Comparison of ENCODE assay signal across 8 cellular contexts in the genomic region with DNA sequence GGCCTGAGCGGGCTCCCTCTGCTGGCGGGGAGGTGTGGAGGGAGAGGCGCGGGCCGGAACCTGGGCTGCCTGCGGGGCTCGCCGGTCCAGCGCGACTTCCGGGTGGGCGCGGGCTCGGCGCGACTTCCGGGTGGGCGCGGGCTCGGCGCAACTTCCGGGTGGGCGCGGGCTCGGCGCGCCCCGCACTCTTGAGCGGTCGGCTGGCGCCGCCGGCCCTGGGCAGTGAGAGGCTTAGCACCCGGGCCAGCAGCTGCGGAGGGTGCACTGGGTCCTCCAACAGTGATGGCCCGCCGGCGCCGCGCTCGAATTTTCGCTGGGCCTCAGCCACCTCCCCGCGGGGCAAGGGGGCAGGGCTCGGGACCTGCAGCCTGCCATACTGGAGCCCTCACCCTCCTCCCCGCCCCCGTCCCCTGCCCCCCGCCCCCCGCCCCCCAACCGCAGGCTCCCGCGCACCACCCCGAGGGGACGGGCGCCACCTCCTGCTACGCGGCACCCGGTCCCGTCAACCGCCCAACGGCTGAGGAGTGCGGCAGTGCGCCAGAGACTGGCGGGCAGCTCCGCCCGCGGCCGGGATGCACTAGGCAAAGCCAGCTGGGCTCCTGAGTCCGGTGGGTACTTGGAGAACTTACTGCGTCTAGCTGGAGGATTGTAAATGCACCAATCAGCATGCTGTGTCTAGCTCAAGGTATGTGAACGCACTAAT.
DNase-seq lines count a peak whose midpoint lies in the region; ATAC-seq, FAIRE-seq and TF ChIP-seq lines count a peak whose summit lies in the region.
"Not testable (repeated sequence)": the region's sequence is repeated elsewhere in the genome, so short reads cannot be mapped to it uniquely, and the experiment has no call there.

No MANE protein-coding gene starts in this region.

- TF ChIP-seq EP300 in neural cell (conservative IDR thresholded peaks at IDR 0.05; ENCODE audit: poor library complexity, severe bottlenecking) = not testable (repeated sequence)

- intact Hi-C loops in left ventricle myocardium inferior (cut with micrococcal nuclease) = not testable (repeated sequence)

- H3K79me2 ChIP-seq in neural cell (replicated peaks; ENCODE audit: insufficient read depth, low read length) = not testable (repeated sequence)

- not testable (repeated sequence) for TF ChIP-seq CTCF in AG10803 (conservative IDR thresholded peaks at IDR 0.05; ENCODE audit: low read length); bronchial epithelial cell (IDR thresholded peaks at IDR 0.05; ENCODE audit: insufficient read depth, low read length, severe bottlenecking); left ventricle myocardium inferior (IDR thresholded peaks at IDR 0.05; ENCODE audit: borderline replicate concordance)
- TF ChIP-seq CTCF in neural cell (IDR thresholded peaks at IDR 0.05; ENCODE audit: poor library complexity, severe bottlenecking) = peak; percentile 49

- not testable (repeated sequence) for H3K4me1 ChIP-seq in left ventricle myocardium inferior

- not testable (repeated sequence) for H3K36me3 ChIP-seq in bronchial epithelial cell (ENCODE audit: control insufficient read depth, insufficient read depth, low read length); left ventricle myocardium inferior; neural cell (ENCODE audit: insufficient read depth, low read length)

- ATAC-seq in GM21526 (IDR thresholded peaks at IDR 0.05; ENCODE audit: low FRiP score, unreplicated experiment) = peak; percentile 88

- H4K20me1 ChIP-seq in neural cell (ENCODE audit: insufficient read depth) = not testable (repeated sequence)

- not testable (repeated sequence) for H3K9me3 ChIP-seq in left ventricle myocardium inferior (replicated peaks); neural cell (ENCODE audit: low read length)

- peak overlapping the region; percentile 83 for H3K27ac ChIP-seq in left ventricle myocardium inferior (replicated peaks)
- H3K27ac ChIP-seq in neural cell (ENCODE audit: low read length) = not testable (repeated sequence)

- not testable (repeated sequence) for H3F3A ChIP-seq in neural cell (ENCODE audit: insufficient read depth, low read length, poor library complexity, severe bottlenecking)

- H3K27me3 ChIP-seq in bronchial epithelial cell (ENCODE audit: control insufficient read depth, insufficient read depth, low read length); left ventricle myocardium inferior (ENCODE audit: low read depth); neural cell (ENCODE audit: insufficient read depth, low read depth, low read length): not testable (repeated sequence)

- DNase-seq in AG10803 (ENCODE audit: low read depth) = peak; percentile 1
- DNase-seq in NCI-H226 = peak; percentile 17
- DNase-seq in activated CD8-positive, alpha-beta memory T cell treated with anti-CD3 and anti-CD28 coated beads, Interleukin-2, amount 50 U/mL, for 4 hours = peak; percentile 74
- DNase-seq in bronchial epithelial cell (ENCODE audit: low read depth) = peak; percentile 67
- DNase-seq in left ventricle myocardium inferior = peak; percentile 39
- DNase-seq in stimulated activated CD8-positive, alpha-beta memory T cell treated with anti-CD3 and anti-CD28 coated beads, Interleukin-12 subunit alpha, Interleukin-12 subunit beta, amount 100 ng/mL, for 24 hours (ENCODE audit: extremely low read depth) = peak; percentile 12

- H3K4me3 ChIP-seq in AG10803 (ENCODE audit: low read length) (peak overlapping the region; percentile 58), bronchial epithelial cell (ENCODE audit: low read depth, low read length) (peak overlapping the region; percentile 33), left ventricle myocardium inferior (peak overlapping the region; percentile 64), neural cell (ENCODE audit: low read length) (peak overlapping the region; percentile 50)

- H3K9ac ChIP-seq in neural cell (ENCODE audit: low read length) = not testable (repeated sequence)

- not testable (repeated sequence) for H2AFZ ChIP-seq in neural cell (ENCODE audit: low read depth, low read length)

- peak; percentile 23 for TF ChIP-seq RAD21 in neural cell (conservative IDR thresholded peaks at IDR 0.05)

- H3K4me2 ChIP-seq in neural cell (ENCODE audit: low read length) = not testable (repeated sequence)

- H3K9me2 ChIP-seq in neural cell (ENCODE audit: insufficient read depth, low read length) = not testable (repeated sequence)

- FAIRE-seq in bronchial epithelial cell (lab: Jason Lieb, UNC) = not testable (repeated sequence)

TF ChIP-seq in neural cell, 6 proteins besides CTCF, POLR2A, EP300 and RAD21:
- peak; percentile 12 for TF ChIP-seq POLR2AphosphoS5 (IDR thresholded peaks at IDR 0.05)

Comparison
In these comparisons a context has a peak if more than half of its experiments do, and no peak if none do; other contexts are left out.
1. DNase-seq: peak in every context shown above with its lines; median percentile 74 in activated CD8-positive, alpha-beta memory T cell treated with anti-CD3 and anti-CD28 coated beads, Interleukin-2, amount 50 U/mL, for 4 hours; 67 in bronchial epithelial cell; 39 in left ventricle myocardium inferior; 17 in NCI-H226; 12 in stimulated activated CD8-positive, alpha-beta memory T cell treated with anti-CD3 and anti-CD28 coated beads, Interleukin-12 subunit alpha, Interleukin-12 subunit beta, amount 100 ng/mL, for 24 hours; 1 in AG10803.